8 cellular contexts compared by ENCODE assay signal in genomic region chr13:28140433-28141125, GRCh38. TPM values are rescaled to one million over a fixed set of nuclear protein-coding genes. Genes with fewer than 3 reads are reported as not detected.
DNase-seq lines count a peak whose midpoint lies in the region; ATAC-seq and TF ChIP-seq lines count a peak whose summit lies in the region.

No MANE protein-coding gene starts in this region.

- H3K9me3 ChIP-seq in AG04450 (ENCODE audit: control insufficient read depth, insufficient read depth, low read length) = no peaks in the 10 kb centered on the region
- no peaks in the 10 kb centered on the region for H3K9me3 ChIP-seq in mucosa of rectum (ENCODE audit: control insufficient read depth in 2 of 2, low read length in 2 of 2)

- H3K27me3 Mint-ChIP-seq in brain = peaks cover 20% of the 10 kb centered on the region

- no peaks in the 10 kb centered on the region for H3K36me3 ChIP-seq in mucosa of rectum (ENCODE audit: control insufficient read depth in 2 of 2, insufficient read depth in 2 of 2, low read length in 2 of 2)

- CTCF ChIA-PET in AG04450 (lab: Charles Lee) = no interaction called here

- peaks cover 11% of the 10 kb centered on the region for H3K36me3 Mint-ChIP-seq in brain

- no peaks in the 10 kb centered on the region for H3K27me3 ChIP-seq in AG04450 (ENCODE audit: control insufficient read depth, insufficient read depth, low read length)
- H3K27me3 ChIP-seq in mucosa of rectum (ENCODE audit: control insufficient read depth in 2 of 2, insufficient read depth in 2 of 2, low read length in 2 of 2) = no peaks in the 10 kb centered on the region

- TF ChIP-seq CTCF in AG04450 (IDR thresholded peaks at IDR 0.05; ENCODE audit: low read depth, low read length) (no peak), brain (conservative IDR thresholded peaks at IDR 0.05) (no peak)

- DNase-seq in AG04450 (ENCODE audit: low read depth, low spot score) = no peak
- DNase-seq in HT-29 (ENCODE audit: low spot score) = peak; percentile 17
- DNase-seq in GM03348 (ENCODE audit: low spot score) = no peak
- DNase-seq in OCI-M2 (lab: John Stamatoyannopoulos, UW; ENCODE audit: unreplicated experiment) = no peak
- DNase-seq in DMS79 treated with DMSO at 0.1 percent for 48 hours (lab: John Stamatoyannopoulos, UW) = no peak

- peak overlapping the region; percentile 66 to 77 for H3K9ac ChIP-seq in mucosa of rectum (ENCODE audit: low read depth in 1 of 2, low read length in 2 of 2)

- POLR2A ChIA-PET in AG04450 (lab: Yijun Ruan, JAX) = interaction anchor here (0.6 to 2.1 kb wide), 3 partner anchors 11 to 158 kb away, joined by 3 to 5 read pairs (median 4); no protein-coding TSS in a partner anchor

- no peak overlapping the region for H3K27ac ChIP-seq in AG04450 (ENCODE audit: low read depth, low read length)
- H3K27ac ChIP-seq in mucosa of rectum (ENCODE audit: low read depth in 2 of 2, low read length in 2 of 2) = peak overlapping the region in 1 of 2 donors; percentile 96

- peaks cover 0 to 8% (median 0%) of the 10 kb centered on the region in 5 experiments for H3K9me3 Mint-ChIP-seq in brain

- H3K27ac Mint-ChIP-seq in brain = peak overlapping the region; percentile 83 to 98 (median 94)

- peaks cover 50% of the 10 kb centered on the region for H3K4me1 Mint-ChIP-seq in brain

- ATAC-seq in GM21737 (IDR thresholded peaks at IDR 0.05; ENCODE audit: unreplicated experiment) = no peak

- H3K4me3 Mint-ChIP-seq in brain = peak overlapping the region; percentile 87 to 98 (median 89)

- H3K4me1 ChIP-seq in mucosa of rectum (ENCODE audit: control insufficient read depth in 2 of 2, insufficient read depth in 2 of 2, low read length in 2 of 2) = peaks cover 10 to 16% of the 10 kb centered on the region in 2 donors

- H3K4me3 ChIP-seq in AG04450 (ENCODE audit: low read depth, low read length) (peak overlapping the region; percentile 92), mucosa of rectum (ENCODE audit: low read length in 2 of 2) (peak overlapping the region; percentile 94 to 95)

RNA-seq across cellular contexts. Expression of gene PAN3, which starts 2.2 kb away (rescaled TPM):
- polyA plus RNA-seq in AG04450 (2011; rRNA removed) (15.3 and 17.8 TPM in 2 replicates), brain (ENCODE audit: insufficient read depth, low read depth, low replicate concordance) (3.6 TPM)
- polyA minus RNA-seq in AG04450 (2011; rRNA and poly(A)+ RNA removed) = 29.9 and 43.6 TPM in 2 replicates
- total RNA-seq in HT-29 (2014; rRNA removed; shearing (Covaris generic)) = 23.8 and 27.3 TPM in 2 replicates

RNA-seq across cellular contexts. Expression of gene FLT3, which starts 40.2 kb away (rescaled TPM):
- polyA plus RNA-seq in AG04450 (2011; rRNA removed) (0.01 TPM in 1 of 2 replicates, not detected in the other), brain (ENCODE audit: insufficient read depth, low read depth, low replicate concordance) (not detected)
- polyA minus RNA-seq in AG04450 (2011; rRNA and poly(A)+ RNA removed) = not detected in 2 replicates
- total RNA-seq in HT-29 (2014; rRNA removed; shearing (Covaris generic)) = not detected in 2 replicates
